Comparison of ENCODE assay signal across 13 cellular contexts in the genomic region with DNA sequence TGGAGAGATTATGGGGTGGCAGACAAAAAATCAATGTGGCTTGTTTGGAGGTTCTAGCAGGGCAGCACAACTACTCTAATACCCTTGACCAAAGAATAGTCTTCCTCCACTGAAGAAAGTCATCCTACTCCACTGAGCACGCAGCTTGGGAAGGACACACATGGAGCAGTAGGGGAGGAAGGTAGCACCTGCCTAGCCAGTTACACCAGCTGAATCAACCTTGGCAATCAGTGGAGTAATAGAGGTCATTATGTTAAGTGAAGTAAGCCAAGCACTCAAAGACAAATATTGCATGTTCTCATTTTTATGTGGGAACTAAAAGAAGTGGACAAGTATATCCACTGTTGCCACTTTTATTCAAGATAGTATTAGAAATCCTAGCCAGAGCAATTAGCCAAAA.
"Had no signal": no experiment of that assay in that cellular context is flagged by ENCODE, and none has a peak within 500 bp of the region (broad histone marks: within the 10 kb centered on the region; RNA-seq: fewer than 3 reads in every experiment).

No MANE protein-coding gene starts in this region.

- H3K36me3 Mint-ChIP-seq: activated naive CD4-positive, alpha-beta T cell treated with anti-CD3 and anti-CD28 coated beads, Interleukin-2, amount 10 ng/mL, durations not matched to agents 7 days and 5 days had no signal

- H3K4me1 Mint-ChIP-seq: activated CD4-positive, alpha-beta memory T cell treated with anti-CD3 and anti-CD28 coated beads, Interleukin-2, amount 10 ng/mL, durations not matched to agents 7 days and 5 days; activated CD4-positive, alpha-beta T cell treated with anti-CD3 and anti-CD28 coated beads for 36 hours; activated naive CD4-positive, alpha-beta T cell treated with anti-CD3 and anti-CD28 coated beads, Interleukin-2, amount 10 ng/mL, durations not matched to agents 7 days and 5 days; endodermal cell had no signal

- H3K27me3 Mint-ChIP-seq: activated CD4-positive, alpha-beta memory T cell treated with anti-CD3 and anti-CD28 coated beads, Interleukin-2, amount 10 ng/mL, durations not matched to agents 7 days and 5 days; activated naive CD4-positive, alpha-beta T cell treated with anti-CD3 and anti-CD28 coated beads, Interleukin-2, amount 10 ng/mL, durations not matched to agents 7 days and 5 days; activated T-cell treated with anti-CD3 and anti-CD28 coated beads, Interleukin-2, amount 50 U/mL, for 24 hours had no signal

- H3K4me3 Mint-ChIP-seq: activated CD4-positive, alpha-beta memory T cell treated with anti-CD3 and anti-CD28 coated beads, Interleukin-2, amount 10 ng/mL, durations not matched to agents 7 days and 5 days; activated CD4-positive, alpha-beta T cell treated with anti-CD3 and anti-CD28 coated beads for 36 hours; activated naive CD4-positive, alpha-beta T cell treated with anti-CD3 and anti-CD28 coated beads, Interleukin-2, amount 10 ng/mL, durations not matched to agents 7 days and 5 days; activated T-cell treated with anti-CD3 and anti-CD28 coated beads, Interleukin-2, amount 50 U/mL, for 24 hours; endodermal cell; neural crest cell had no signal

- DNase-seq: activated CD4-positive, alpha-beta memory T cell treated with anti-CD3 and anti-CD28 coated beads, Interleukin-2, amount 10 ng/mL, durations not matched to agents 7 days and 5 days; activated CD4-positive, alpha-beta T cell treated with anti-CD3 and anti-CD28 coated beads for 36 hours; activated naive CD4-positive, alpha-beta T cell treated with anti-CD3 and anti-CD28 coated beads, Interleukin-2, amount 10 ng/mL, durations not matched to agents 7 days and 5 days; activated T-cell treated with anti-CD3 and anti-CD28 coated beads, Interleukin-2, amount 50 U/mL, for 24 hours; endodermal cell; erythroblast; gastrocnemius medialis; left colon; WERI-Rb-1 had no signal

- H3K36me3 ChIP-seq: cardiac muscle cell, gastrocnemius medialis, WERI-Rb-1 had no signal

- H3K9me3 ChIP-seq: gastrocnemius medialis had no signal

- H3K4me3 ChIP-seq: cardiac muscle cell, gastrocnemius medialis, lung had no signal

- H3K9me3 Mint-ChIP-seq: activated CD4-positive, alpha-beta memory T cell treated with anti-CD3 and anti-CD28 coated beads, Interleukin-2, amount 10 ng/mL, durations not matched to agents 7 days and 5 days; activated T-cell treated with anti-CD3 and anti-CD28 coated beads, Interleukin-2, amount 50 U/mL, for 24 hours; endodermal cell had no signal

- ATAC-seq: activated CD4-positive, alpha-beta T cell treated with anti-CD3 and anti-CD28 coated beads for 36 hours; gastrocnemius medialis; left colon; sciatic nerve had no signal

- H3K4me1 ChIP-seq: gastrocnemius medialis had no signal

- H3K27me3 ChIP-seq: cardiac muscle cell, gastrocnemius medialis had no signal

- H3K27ac ChIP-seq: cardiac muscle cell, gastrocnemius medialis, WERI-Rb-1 had no signal

- H3K27ac Mint-ChIP-seq: activated CD4-positive, alpha-beta memory T cell treated with anti-CD3 and anti-CD28 coated beads, Interleukin-2, amount 10 ng/mL, durations not matched to agents 7 days and 5 days; activated CD4-positive, alpha-beta T cell treated with anti-CD3 and anti-CD28 coated beads for 36 hours; activated naive CD4-positive, alpha-beta T cell treated with anti-CD3 and anti-CD28 coated beads, Interleukin-2, amount 10 ng/mL, durations not matched to agents 7 days and 5 days; activated T-cell treated with anti-CD3 and anti-CD28 coated beads, Interleukin-2, amount 50 U/mL, for 24 hours; endodermal cell had no signal
